ENCODE assay signal across 26 cellular contexts in genomic region chr21:14883351-14883750, GRCh38.
"Had no signal": no experiment of that assay in that cellular context is flagged by ENCODE, and none has a peak within 500 bp of the region (broad histone marks: within the 10 kb centered on the region; RNA-seq: fewer than 3 reads in every experiment).

No MANE protein-coding gene starts in this region.

- H3K9me3 ChIP-seq: stomach, suprapubic skin, testis, thoracic aorta, thyroid gland, tibial artery, tibial nerve, transverse colon, upper lobe of left lung, upper lobe of right lung, uterus, vagina had no signal

- H3K27me3 ChIP-seq: stomach, suprapubic skin, testis, thyroid gland, tibial artery, tibial nerve, transverse colon, upper lobe of left lung, upper lobe of right lung, uterus, vagina had no signal

- H3K36me3 ChIP-seq: stomach, suprapubic skin, thoracic aorta, thyroid gland, tibial artery, tibial nerve, transverse colon, upper lobe of left lung, upper lobe of right lung, uterus, vagina had no signal

- H3K4me1 ChIP-seq: testis, thyroid gland, tibial artery, uterus had no signal

- DNase-seq: stimulated activated CD4-positive, alpha-beta T cell treated with anti-CD3 and anti-CD28 coated beads, Interleukin-2, amount 100 ng/mL, for 48 hours; stimulated activated CD4-positive, alpha-beta T cell treated with anti-CD3 and anti-CD28 coated beads, Interleukin-4, amount 100 ng/mL, for 1 hour; stimulated activated CD4-positive, alpha-beta T cell treated with anti-CD3 and anti-CD28 coated beads, Interleukin-4, amount 100 ng/mL, for 24 hours; stimulated activated CD4-positive, alpha-beta T cell treated with anti-CD3 and anti-CD28 coated beads, Interleukin-4, amount 100 ng/mL, for 4 hours; stimulated activated CD8-positive, alpha-beta memory T cell treated with anti-CD3 and anti-CD28 coated beads, Interleukin-4, amount 100 ng/mL, for 48 hours; stimulated activated naive B cell treated with anti-CD40 and anti-IgM and Interleukin-4, amounts not matched to agents 10 μg/mL and 1 μg/mL and 100 μg/mL, for 72 hours; stimulated activated naive CD4-positive, alpha-beta T cell; stimulated activated naive CD4-positive, alpha-beta T cell treated with Interleukin-2 at 50 U/mL for 16 hours; stimulated activated naive CD8-positive, alpha-beta T cell treated with anti-CD3 and anti-CD28 coated beads, Interleukin-15, amount 100 ng/mL, for 72 hours; stimulated activated naive CD8-positive, alpha-beta T cell treated with anti-CD3 and anti-CD28 coated beads, Interleukin-15, Interleukin-2, amounts not matched to agents 100 U/mL and 50 U/mL, for 24 hours; stomach; substantia nigra; testis; thyroid gland; tibial artery; transverse colon; upper lobe of left lung; upper lobe of right lung; uterus had no signal

- ATAC-seq: stimulated activated effector memory CD8-positive, alpha-beta T cell treated with anti-CD3 and anti-CD28 coated beads, Interleukin-12 subunit alpha, Interleukin-12 subunit beta, amount 100 ng/mL, for 72 hours; stimulated activated memory B cell treated with anti-CD40 and anti-IgM and Interleukin-4, amounts not matched to agents 10 μg/mL and 1 μg/mL and 100 μg/mL, for 72 hours; stimulated activated naive B cell treated with anti-CD40 and anti-IgM and Interleukin-4, amounts not matched to agents 10 μg/mL and 1 μg/mL and 100 μg/mL, for 72 hours; stimulated activated naive CD8-positive, alpha-beta T cell treated with anti-CD3 and anti-CD28 coated beads, Interleukin-15, amount 100 ng/mL, for 72 hours; stimulated activated naive CD8-positive, alpha-beta T cell treated with anti-CD3 and anti-CD28 coated beads, Interleukin-15, Interleukin-2, amounts not matched to agents 100 U/mL and 50 U/mL, for 24 hours; upper lobe of right lung had no signal

- H3K4me3 ChIP-seq: stomach, suprapubic skin, testis, thoracic aorta, thyroid gland, tibial artery, tibial nerve, transverse colon, upper lobe of left lung, upper lobe of right lung, uterus, vagina had no signal

- FAIRE-seq: urothelium cell line had no signal

- H3K27ac ChIP-seq: stomach, suprapubic skin, testis, thoracic aorta, thyroid gland, tibial artery, tibial nerve, transverse colon, upper lobe of left lung, upper lobe of right lung, uterus, vagina had no signal
